14 cellular contexts compared by ENCODE assay signal in the genomic region with DNA sequence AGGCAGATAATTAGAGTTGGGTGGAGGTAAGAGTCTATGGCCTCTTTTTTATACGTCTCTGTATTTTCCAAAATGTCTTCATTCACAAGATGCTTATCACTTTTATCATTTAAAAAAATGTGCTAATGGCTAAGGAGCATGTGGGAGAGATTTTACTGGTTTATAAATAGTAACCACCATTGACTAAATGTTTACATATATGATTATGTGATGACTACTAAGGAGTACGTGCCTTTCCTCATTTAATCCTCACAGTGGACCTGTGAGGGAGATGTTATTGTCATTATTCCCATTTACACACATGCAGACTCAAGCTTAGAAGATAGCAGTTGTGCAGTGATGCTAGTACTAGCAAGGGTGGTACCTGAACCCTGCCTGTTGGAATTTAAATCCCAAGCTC. TPM values are rescaled to one million over a fixed set of nuclear protein-coding genes. Genes with fewer than 3 reads are reported as not detected.
DNase-seq lines count a peak whose midpoint lies in the region; ATAC-seq and TF ChIP-seq lines count a peak whose summit lies in the region.
"Had no signal": no experiment of that assay in that cellular context is flagged by ENCODE, and none has a peak within 500 bp of the region (broad histone marks: within the 10 kb centered on the region; RNA-seq: fewer than 3 reads in every experiment).

No MANE protein-coding gene starts in this region.

- no peak for DNase-seq in activated naive CD4-positive, alpha-beta T cell treated with anti-CD3 and anti-CD28 coated beads for 36 hours
- no peak for DNase-seq in activated naive CD4-positive, alpha-beta T cell treated with anti-CD3 and anti-CD28 coated beads, Interleukin-2, amount 50 U/mL, for 72 hours (ENCODE audit: low spot score in 2 of 2)
- peak; percentile 45 for DNase-seq in RKO (ENCODE audit: low spot score)
- DNase-seq in erythroblast (lab: John Stamatoyannopoulos, UW) = peak; percentile 10 to 23
- DNase-seq in DMS153 (lab: John Stamatoyannopoulos, UW) = no peak
- DNase-seq in stimulated activated CD4-positive, alpha-beta T cell treated with anti-CD3 and anti-CD28 coated beads, Interleukin-1b, Interleukin-23, amount 100 ng/mL, for 48 hours = no peak
- DNase-seq in mucosa of gallbladder (ENCODE audit: low spot score) = no peak
- DNase-seq: amniotic stem cell, DMS53, NCI-H2171, sigmoid colon had no signal

- peak overlapping the region; percentile 30 for H3K27ac ChIP-seq in temporal lobe (ENCODE audit: low read depth, low read length)
- H3K27ac ChIP-seq: coronary artery had no signal

- peaks cover 31% of the 10 kb centered on the region for H3K4me1 Mint-ChIP-seq in activated naive CD4-positive, alpha-beta T cell treated with anti-CD3 and anti-CD28 coated beads for 36 hours (ENCODE audit: low read depth)

- intact Hi-C loops in activated naive CD4-positive, alpha-beta T cell treated with anti-CD3 and anti-CD28 coated beads for 36 hours (cut with micrococcal nuclease) = loop anchor here (5.0 kb wide), 2 partner anchors 599 to 1629 kb away; partner anchors contain the start of genes CEP135, NOA1 and POLR2B

- H3K27ac Mint-ChIP-seq in activated naive CD4-positive, alpha-beta T cell treated with anti-CD3 and anti-CD28 coated beads for 36 hours = peak overlapping the region; percentile 90
- no peak overlapping the region for H3K27ac Mint-ChIP-seq in activated naive CD4-positive, alpha-beta T cell treated with anti-CD3 and anti-CD28 coated beads, Interleukin-2, amount 50 U/mL, for 72 hours

- CTCF ChIA-PET in activated naive CD4-positive, alpha-beta T cell treated with anti-CD3 and anti-CD28 coated beads for 36 hours (lab: Charles Lee) = no interaction called here

- peaks cover 16% of the 10 kb centered on the region for H3K36me3 Mint-ChIP-seq in activated naive CD4-positive, alpha-beta T cell treated with anti-CD3 and anti-CD28 coated beads for 36 hours (ENCODE audit: low read depth)
- H3K36me3 Mint-ChIP-seq in activated naive CD4-positive, alpha-beta T cell treated with anti-CD3 and anti-CD28 coated beads, Interleukin-2, amount 50 U/mL, for 72 hours = peaks cover 0 to 18% of the 10 kb centered on the region in 2 donors

- no peak for TF ChIP-seq POLR2A in erythroblast (IDR thresholded peaks at IDR 0.05; ENCODE audit: low read length)

- ATAC-seq in activated naive CD4-positive, alpha-beta T cell treated with anti-CD3 and anti-CD28 coated beads, Interleukin-2, amount 50 U/mL, for 72 hours = no peak
- ATAC-seq: SK-N-SH treated with all-trans-retinoic acid at 6 μM for 48 hours had no signal

- no peaks in the 10 kb centered on the region for H3K9me3 Mint-ChIP-seq in activated naive CD4-positive, alpha-beta T cell treated with anti-CD3 and anti-CD28 coated beads for 36 hours
- H3K9me3 Mint-ChIP-seq in activated naive CD4-positive, alpha-beta T cell treated with anti-CD3 and anti-CD28 coated beads, Interleukin-2, amount 50 U/mL, for 72 hours = peaks cover 0 to 4% of the 10 kb centered on the region in 2 donors

- H3K27me3 Mint-ChIP-seq in activated naive CD4-positive, alpha-beta T cell treated with anti-CD3 and anti-CD28 coated beads for 36 hours (ENCODE audit: low read depth) = no peaks in the 10 kb centered on the region

- peak overlapping the region; percentile 87 for H3K4me3 Mint-ChIP-seq in activated naive CD4-positive, alpha-beta T cell treated with anti-CD3 and anti-CD28 coated beads for 36 hours

RNA-seq across cellular contexts. Expression of gene SRD5A3, which starts 2.4 kb away (rescaled TPM):
- total RNA-seq in activated naive CD4-positive, alpha-beta T cell treated with anti-CD3 and anti-CD28 coated beads for 36 hours = 10 to 100 TPM; 21.7 to 22.3 TPM
- 10 to 100 TPM in 1 of 2 donors, under 1 TPM in 1; 0.77 to 20.4 TPM for total RNA-seq in activated naive CD4-positive, alpha-beta T cell treated with anti-CD3 and anti-CD28 coated beads, Interleukin-2, amount 50 U/mL, for 72 hours
- total RNA-seq in temporal lobe = 6.1 TPM
- total RNA-seq in mucosa of gallbladder = 22.9 TPM

RNA-seq across cellular contexts. Expression of gene TMEM165, which starts 47.3 kb away (rescaled TPM):
- total RNA-seq in activated naive CD4-positive, alpha-beta T cell treated with anti-CD3 and anti-CD28 coated beads for 36 hours = 10 to 100 TPM; 39.1 to 40.6 TPM
- 10 to 100 TPM; 64.5 to 71.3 TPM for total RNA-seq in activated naive CD4-positive, alpha-beta T cell treated with anti-CD3 and anti-CD28 coated beads, Interleukin-2, amount 50 U/mL, for 72 hours
- 59.7 TPM for total RNA-seq in temporal lobe
- total RNA-seq in mucosa of gallbladder = 98.8 TPM

Comparison
In these comparisons a context has a peak if more than half of its experiments do, and no peak if none do; other contexts are left out.
1. DNase-seq: peak in RKO (single experiment) and erythroblast (2 of 2); none in activated naive CD4-positive, alpha-beta T cell treated with anti-CD3 and anti-CD28 coated beads for 36 hours (single experiment), activated naive CD4-positive, alpha-beta T cell treated with anti-CD3 and anti-CD28 coated beads, Interleukin-2, amount 50 U/mL, for 72 hours (0 of 2), DMS153 (single experiment), stimulated activated CD4-positive, alpha-beta T cell treated with anti-CD3 and anti-CD28 coated beads, Interleukin-1b, Interleukin-23, amount 100 ng/mL, for 48 hours (single experiment) and mucosa of gallbladder (single experiment).